1 cellular context compared by ENCODE assay signal in genomic region chr12:53078425-53079225, GRCh38.
TF ChIP-seq lines count a peak whose summit lies in the region.

No MANE protein-coding gene starts in this region.

TF ChIP-seq in HCT116, 20 proteins besides CTCF, POLR2A, EP300 and RAD21 (continued from another document):
- TF ChIP-seq, protein P1, sequence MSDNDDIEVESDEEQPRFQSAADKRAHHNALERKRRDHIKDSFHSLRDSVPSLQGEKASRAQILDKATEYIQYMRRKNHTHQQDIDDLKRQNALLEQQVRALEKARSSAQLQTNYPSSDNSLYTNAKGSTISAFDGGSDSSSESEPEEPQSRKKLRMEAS (IDR thresholded peaks at IDR 0.05) = peak; percentile 72
- TF ChIP-seq SRF (IDR thresholded peaks at IDR 0.05; ENCODE audit: low read depth) = no peak
- no peak for TF ChIP-seq CBX3 (IDR thresholded peaks at IDR 0.05; ENCODE audit: low read depth)
- TF ChIP-seq FOSL1 (IDR thresholded peaks at IDR 0.05; ENCODE audit: low read depth) = no peak
